14 cellular contexts compared by ENCODE assay signal in the genomic region with DNA sequence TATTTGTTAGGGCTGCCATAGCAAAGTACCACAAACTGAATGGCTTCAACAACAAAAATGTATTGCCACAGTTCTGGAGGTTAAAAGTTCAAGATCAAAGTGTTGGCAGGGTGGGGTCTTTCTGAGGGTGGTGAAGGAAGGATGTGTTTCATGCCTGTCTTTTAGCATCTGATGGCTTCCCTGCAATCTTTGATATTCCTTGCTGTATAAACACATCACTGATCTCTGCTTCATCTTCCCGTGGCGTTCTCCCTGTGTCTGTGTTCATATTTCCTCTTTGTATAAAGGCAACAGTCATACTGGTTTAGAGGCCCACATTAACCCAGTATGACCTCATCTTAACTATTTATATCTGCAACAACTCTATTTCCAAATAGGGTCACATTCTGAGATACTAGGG.
A peak's percentile ranks its signal among the peaks of the same experiment; 100 is the strongest.
DNase-seq lines count a peak whose midpoint lies in the region; ATAC-seq and TF ChIP-seq lines count a peak whose summit lies in the region.
"Had no signal": no experiment of that assay in that cellular context is flagged by ENCODE, and none has a peak within 500 bp of the region (broad histone marks: within the 10 kb centered on the region; RNA-seq: fewer than 3 reads in every experiment).

No MANE protein-coding gene starts in this region.

- POLR2A ChIA-PET in activated CD4-positive, alpha-beta T cell treated with anti-CD3 and anti-CD28 coated beads, Interleukin-2, amount 10 ng/mL, durations not matched to agents 7 days and 5 days (lab: Charles Lee), result no interaction called here

- no peaks in the 10 kb centered on the region for H3K27me3 ChIP-seq in SJSA1 (replicated peaks)
- no peaks in the 10 kb centered on the region for H3K27me3 ChIP-seq in thyroid gland
- H3K27me3 ChIP-seq: heart left ventricle had no signal

- intact Hi-C loops in thyroid gland (cut with DNase I), result no loop called here

- H3K9me3 ChIP-seq in SJSA1 (replicated peaks), result no peaks in the 10 kb centered on the region
- H3K9me3 ChIP-seq in thyroid gland, result no peaks in the 10 kb centered on the region
- H3K9me3 ChIP-seq: heart left ventricle had no signal

- peaks cover 18% of the 10 kb centered on the region for H3K9me3 Mint-ChIP-seq in activated CD4-positive, alpha-beta T cell treated with anti-CD3 and anti-CD28 coated beads, Interleukin-2, amount 10 ng/mL, durations not matched to agents 7 days and 5 days
- H3K9me3 Mint-ChIP-seq in activated naive CD4-positive, alpha-beta T cell treated with anti-CD3 and anti-CD28 coated beads, Interleukin-2, amount 50 U/mL, for 72 hours, result peaks cover 11 to 13% of the 10 kb centered on the region in 2 donors
- peaks cover 8% of the 10 kb centered on the region for H3K9me3 Mint-ChIP-seq in neural crest cell

- no peaks in the 10 kb centered on the region for H3K36me3 ChIP-seq in SJSA1
- no peaks in the 10 kb centered on the region for H3K36me3 ChIP-seq in thyroid gland
- H3K36me3 ChIP-seq: heart left ventricle had no signal

- H3K36me3 Mint-ChIP-seq in activated CD4-positive, alpha-beta T cell treated with anti-CD3 and anti-CD28 coated beads, Interleukin-2, amount 10 ng/mL, durations not matched to agents 7 days and 5 days (ENCODE audit: low read depth), result peaks cover 18% of the 10 kb centered on the region
- H3K36me3 Mint-ChIP-seq in activated naive CD4-positive, alpha-beta T cell treated with anti-CD3 and anti-CD28 coated beads, Interleukin-2, amount 50 U/mL, for 72 hours, result peaks cover 11 to 19% of the 10 kb centered on the region in 2 donors
- H3K36me3 Mint-ChIP-seq in neural crest cell (ENCODE audit: low read depth), result peaks cover 4% of the 10 kb centered on the region
- H3K36me3 Mint-ChIP-seq: type B pancreatic cell had no signal

- TF ChIP-seq POLR2A in thyroid gland (IDR thresholded peaks at IDR 0.05), result no peak

- no peaks in the 10 kb centered on the region for H3K27me3 Mint-ChIP-seq in activated CD4-positive, alpha-beta T cell treated with anti-CD3 and anti-CD28 coated beads, Interleukin-2, amount 10 ng/mL, durations not matched to agents 7 days and 5 days
- no peaks in the 10 kb centered on the region for H3K27me3 Mint-ChIP-seq in neural crest cell (ENCODE audit: low read depth)
- H3K27me3 Mint-ChIP-seq: type B pancreatic cell had no signal

- ATAC-seq in activated naive CD4-positive, alpha-beta T cell treated with anti-CD3 and anti-CD28 coated beads, Interleukin-2, amount 50 U/mL, for 72 hours, result peak; percentile 32 to 56
- ATAC-seq in HG03432 (IDR thresholded peaks at IDR 0.05; ENCODE audit: unreplicated experiment), result no peak
- ATAC-seq: heart left ventricle, left colon had no signal

- peak overlapping the region; percentile 9 for H3K4me3 Mint-ChIP-seq in activated CD4-positive, alpha-beta T cell treated with anti-CD3 and anti-CD28 coated beads, Interleukin-2, amount 10 ng/mL, durations not matched to agents 7 days and 5 days
- no peak overlapping the region for H3K4me3 Mint-ChIP-seq in neural crest cell
- H3K4me3 Mint-ChIP-seq: type B pancreatic cell had no signal

- H3K27ac ChIP-seq in SJSA1 (peak overlapping the region; percentile 55), thyroid gland (no peak overlapping the region)
- H3K27ac ChIP-seq: heart left ventricle, skin epidermis, VCaP had no signal

- H3K4me3 ChIP-seq in SJSA1 (no peak overlapping the region), thyroid gland (replicated peaks in 1 of 3) (no peak overlapping the region)
- H3K4me3 ChIP-seq: heart left ventricle, skin epidermis had no signal

- peaks cover 20% of the 10 kb centered on the region for H3K4me1 Mint-ChIP-seq in activated CD4-positive, alpha-beta T cell treated with anti-CD3 and anti-CD28 coated beads, Interleukin-2, amount 10 ng/mL, durations not matched to agents 7 days and 5 days
- peaks cover 43% of the 10 kb centered on the region for H3K4me1 Mint-ChIP-seq in neural crest cell

- H3K27ac Mint-ChIP-seq in activated CD4-positive, alpha-beta T cell treated with anti-CD3 and anti-CD28 coated beads, Interleukin-2, amount 10 ng/mL, durations not matched to agents 7 days and 5 days, result peak overlapping the region; percentile 88
- peak overlapping the region; percentile 18 to 60 for H3K27ac Mint-ChIP-seq in activated naive CD4-positive, alpha-beta T cell treated with anti-CD3 and anti-CD28 coated beads, Interleukin-2, amount 50 U/mL, for 72 hours
- H3K27ac Mint-ChIP-seq in neural crest cell (ENCODE audit: unreplicated experiment), result peak overlapping the region; percentile 39
- H3K27ac Mint-ChIP-seq: type B pancreatic cell had no signal

- TF ChIP-seq CTCF in neural crest cell (conservative IDR thresholded peaks at IDR 0.05) (no peak), thyroid gland (IDR thresholded peaks at IDR 0.05) (no peak)

- CTCF ChIA-PET in activated CD4-positive, alpha-beta T cell treated with anti-CD3 and anti-CD28 coated beads, Interleukin-2, amount 10 ng/mL, durations not matched to agents 7 days and 5 days (lab: Charles Lee), result no interaction called here

- DNase-seq in activated CD4-positive, alpha-beta T cell treated with anti-CD3 and anti-CD28 coated beads, Interleukin-2, amount 10 ng/mL, durations not matched to agents 7 days and 5 days, result peak; percentile 66
- no peak for DNase-seq in activated CD4-positive, alpha-beta T cell treated with anti-CD3 and anti-CD28 coated beads for 48 hours
- DNase-seq in SJSA1 (ENCODE audit: low read depth in 1 of 2, low spot score in 2 of 2) (no peak), neural crest cell (ENCODE audit: low read depth, low spot score) (no peak), thyroid gland (no peak), DMS153 treated with DMSO at 0.1 percent for 48 hours (lab: John Stamatoyannopoulos, UW; ENCODE audit: unreplicated experiment) (no peak)
- no peak for DNase-seq in activated naive CD4-positive, alpha-beta T cell treated with anti-CD3 and anti-CD28 coated beads, Interleukin-2, amount 50 U/mL, for 72 hours (ENCODE audit: low spot score in 2 of 2)
- DNase-seq: heart left ventricle, left colon, RPMI8226 had no signal

- H3K4me1 ChIP-seq in SJSA1 (replicated peaks) (peaks cover 8% of the 10 kb centered on the region), thyroid gland (no peaks in the 10 kb centered on the region)

- 73 to 77% methylated on average over 2 of the region's 2 CpGs for WGBS in thyroid gland, 2 donors
